In the genomic region with DNA sequence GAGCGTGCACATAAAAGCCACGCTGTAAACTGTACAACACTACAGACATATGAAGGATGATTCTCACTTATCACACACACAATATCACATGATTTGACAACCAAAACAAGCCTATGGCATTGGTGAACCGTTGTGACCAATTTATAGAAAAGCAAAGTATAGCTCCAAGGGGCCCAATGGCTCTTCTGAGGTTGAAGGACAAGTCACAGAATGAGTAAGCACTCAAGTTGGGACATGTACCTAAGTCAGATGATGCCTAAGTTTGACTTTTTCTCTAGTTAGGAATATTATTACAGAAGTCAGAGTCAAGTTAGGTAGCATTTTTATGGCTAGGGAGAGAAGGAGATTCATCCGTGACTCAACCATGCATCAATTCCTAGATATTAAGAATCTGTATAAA, we compare ENCODE assay signal across 17 cellular contexts. TPM values are rescaled to one million over a fixed set of nuclear protein-coding genes. Genes with fewer than 3 reads are reported as not detected.
DNase-seq lines count a peak whose midpoint lies in the region; ATAC-seq and TF ChIP-seq lines count a peak whose summit lies in the region.
"Had no signal": no experiment of that assay in that cellular context is flagged by ENCODE, and none has a peak within 500 bp of the region (broad histone marks: within the 10 kb centered on the region; RNA-seq: fewer than 3 reads in every experiment).

No MANE protein-coding gene starts in this region.

- H3K4me1 ChIP-seq in testis: no peaks in the 10 kb centered on the region

- H3K27ac ChIP-seq in testis: no peak overlapping the region

- no peaks in the 10 kb centered on the region for H3K36me3 ChIP-seq in testis (ENCODE audit: low read depth, missing control alignments)

- H3K4me1 Mint-ChIP-seq in WTC11 (peaks cover 11% of the 10 kb centered on the region), mesothelial cell of epicardium (peaks cover 17% of the 10 kb centered on the region)
- H3K4me1 Mint-ChIP-seq: activated naive CD8-positive, alpha-beta T cell treated with anti-CD3 and anti-CD28 coated beads, Interleukin-2, amount 50 U/mL, for 24 hours; naive B cell had no signal

- no peak overlapping the region for H3K4me3 Mint-ChIP-seq in WTC11
- no peak overlapping the region for H3K4me3 Mint-ChIP-seq in mesothelial cell of epicardium
- H3K4me3 Mint-ChIP-seq: activated naive CD8-positive, alpha-beta T cell treated with anti-CD3 and anti-CD28 coated beads, Interleukin-2, amount 50 U/mL, for 24 hours had no signal

- WGBS in testis, 2 donors: 88 to 91% methylated on average over 4 of the region's 4 CpGs

- intact Hi-C loops in testis (cut with DNase I; ENCODE audit: low total_unique reads): no loop called here

- H3K27me3 Mint-ChIP-seq in WTC11 (ENCODE audit: low read depth): no peaks in the 10 kb centered on the region
- no peaks in the 10 kb centered on the region for H3K27me3 Mint-ChIP-seq in mesothelial cell of epicardium (ENCODE audit: low read depth)
- H3K27me3 Mint-ChIP-seq: progenitor cell of endocrine pancreas had no signal

- H3K27me3 ChIP-seq in testis: no peaks in the 10 kb centered on the region
- H3K27me3 ChIP-seq: heart right ventricle had no signal

- H3K9me3 Mint-ChIP-seq in WTC11 (no peaks in the 10 kb centered on the region), mesothelial cell of epicardium (no peaks in the 10 kb centered on the region)
- H3K9me3 Mint-ChIP-seq: activated naive CD8-positive, alpha-beta T cell treated with anti-CD3 and anti-CD28 coated beads, Interleukin-2, amount 50 U/mL, for 24 hours had no signal

- peak; percentile 90 for ATAC-seq in GM18511 (IDR thresholded peaks at IDR 0.05; ENCODE audit: unreplicated experiment)
- ATAC-seq in GM21515 (IDR thresholded peaks at IDR 0.05; ENCODE audit: unreplicated experiment): peak; percentile 64
- ATAC-seq in HG03060 (IDR thresholded peaks at IDR 0.05; ENCODE audit: low read depth, unreplicated experiment): peak; percentile 90
- no peak for ATAC-seq in WTC11
- ATAC-seq: activated CD4-positive, CD25-positive, alpha-beta regulatory T cell treated with anti-CD3 and anti-CD28 coated beads, Interleukin-2, amount 50 U/mL, for 24 hours; activated naive CD8-positive, alpha-beta T cell treated with anti-CD3 and anti-CD28 coated beads, Interleukin-2, amount 50 U/mL, for 24 hours had no signal

- peaks cover 13% of the 10 kb centered on the region for H3K36me3 Mint-ChIP-seq in WTC11
- H3K36me3 Mint-ChIP-seq in mesothelial cell of epicardium: peaks cover 38% of the 10 kb centered on the region
- H3K36me3 Mint-ChIP-seq: naive B cell had no signal

- DNase-seq in WTC11 (ENCODE audit: low spot score): no peak
- DNase-seq in mesothelial cell of epicardium (ENCODE audit: low spot score in 2 of 2, unreplicated experiment in 2 of 2): no peak
- no peak for DNase-seq in AG08395 (ENCODE audit: low spot score)
- DNase-seq in COR-L47 (lab: John Stamatoyannopoulos, UW): no peak
- DNase-seq in testis: no peak
- DNase-seq: activated naive CD8-positive, alpha-beta T cell treated with anti-CD3 and anti-CD28 coated beads, Interleukin-2, amount 50 U/mL, for 24 hours; DMS153; erythroblast; heart right ventricle; IMR-90; naive B cell; NCI-H1105 had no signal

- POLR2A ChIA-PET in WTC11 (lab: Charles Lee): no interaction called here

- H3K9me3 ChIP-seq in testis: no peaks in the 10 kb centered on the region
- H3K9me3 ChIP-seq: heart right ventricle had no signal

- CTCF ChIA-PET in WTC11 (lab: Charles Lee): no interaction called here

- TF ChIP-seq POLR2A in testis (IDR thresholded peaks at IDR 0.05): no peak

- TF ChIP-seq CTCF in WTC11 (IDR thresholded peaks at IDR 0.05) (no peak), mesothelial cell of epicardium (IDR thresholded peaks at IDR 0.05; ENCODE audit: unreplicated experiment) (no peak), testis (IDR thresholded peaks at IDR 0.05) (no peak)

- peak overlapping the region; percentile 99 for H3K27ac Mint-ChIP-seq in WTC11
- no peak overlapping the region for H3K27ac Mint-ChIP-seq in mesothelial cell of epicardium
- H3K27ac Mint-ChIP-seq: activated naive CD8-positive, alpha-beta T cell treated with anti-CD3 and anti-CD28 coated beads, Interleukin-2, amount 50 U/mL, for 24 hours; naive B cell; progenitor cell of endocrine pancreas had no signal

- H3K4me3 ChIP-seq in testis: no peak overlapping the region
- H3K4me3 ChIP-seq: heart right ventricle had no signal

TF ChIP-seq in WTC11, 78 proteins besides CTCF, POLR2A, EP300 and RAD21:
- TF ChIP-seq ZNF425 (CRISPR knock-in tag; conservative IDR thresholded peaks at IDR 0.05) (no peak), ZNF232 (CRISPR knock-in tag; IDR thresholded peaks at IDR 0.05) (no peak), SMAD4 (CRISPR knock-in tag; IDR thresholded peaks at IDR 0.05) (no peak), NFYB (CRISPR knock-in tag; conservative IDR thresholded peaks at IDR 0.05; ENCODE audit: low read depth) (no peak), ZBTB21 (CRISPR knock-in tag; IDR thresholded peaks at IDR 0.05; ENCODE audit: borderline replicate concordance) (no peak), PREB (CRISPR knock-in tag; IDR thresholded peaks at IDR 0.05; ENCODE audit: borderline replicate concordance) (no peak), ZNF423 (CRISPR knock-in tag; IDR thresholded peaks at IDR 0.05) (no peak), NFE2L1 (CRISPR knock-in tag; IDR thresholded peaks at IDR 0.05) (no peak), TP53 (CRISPR knock-in tag; IDR thresholded peaks at IDR 0.05) (no peak)
- TF ChIP-seq, protein P1, sequence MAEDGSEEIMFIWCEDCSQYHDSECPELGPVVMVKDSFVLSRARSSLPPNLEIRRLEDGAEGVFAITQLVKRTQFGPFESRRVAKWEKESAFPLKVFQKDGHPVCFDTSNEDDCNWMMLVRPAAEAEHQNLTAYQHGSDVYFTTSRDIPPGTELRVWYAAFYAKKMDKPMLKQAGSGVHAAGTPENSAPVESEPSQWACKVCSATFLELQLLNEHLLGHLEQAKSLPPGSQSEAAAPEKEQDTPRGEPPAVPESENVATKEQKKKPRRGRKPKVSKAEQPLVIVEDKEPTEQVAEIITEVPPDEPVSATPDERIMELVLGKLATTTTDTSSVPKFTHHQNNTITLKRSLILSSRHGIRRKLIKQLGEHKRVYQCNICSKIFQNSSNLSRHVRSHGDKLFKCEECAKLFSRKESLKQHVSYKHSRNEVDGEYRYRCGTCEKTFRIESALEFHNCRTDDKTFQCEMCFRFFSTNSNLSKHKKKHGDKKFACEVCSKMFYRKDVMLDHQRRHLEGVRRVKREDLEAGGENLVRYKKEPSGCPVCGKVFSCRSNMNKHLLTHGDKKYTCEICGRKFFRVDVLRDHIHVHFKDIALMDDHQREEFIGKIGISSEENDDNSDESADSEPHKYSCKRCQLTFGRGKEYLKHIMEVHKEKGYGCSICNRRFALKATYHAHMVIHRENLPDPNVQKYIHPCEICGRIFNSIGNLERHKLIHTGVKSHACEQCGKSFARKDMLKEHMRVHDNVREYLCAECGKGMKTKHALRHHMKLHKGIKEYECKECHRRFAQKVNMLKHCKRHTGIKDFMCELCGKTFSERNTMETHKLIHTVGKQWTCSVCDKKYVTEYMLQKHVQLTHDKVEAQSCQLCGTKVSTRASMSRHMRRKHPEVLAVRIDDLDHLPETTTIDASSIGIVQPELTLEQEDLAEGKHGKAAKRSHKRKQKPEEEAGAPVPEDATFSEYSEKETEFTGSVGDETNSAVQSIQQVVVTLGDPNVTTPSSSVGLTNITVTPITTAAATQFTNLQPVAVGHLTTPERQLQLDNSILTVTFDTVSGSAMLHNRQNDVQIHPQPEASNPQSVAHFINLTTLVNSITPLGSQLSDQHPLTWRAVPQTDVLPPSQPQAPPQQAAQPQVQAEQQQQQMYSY (CRISPR knock-in tag; IDR thresholded peaks at IDR 0.05): no peak

RNA-seq across cellular contexts. Expression of gene PLPP3, which starts 45.7 kb away (rescaled TPM):
- total RNA-seq in WTC11 (2021): 28.2 to 31.0 TPM (median 28.8 TPM) in 3 replicates
- 61.8 to 64.5 TPM (median 64.4 TPM) in 3 replicates for total RNA-seq in mesothelial cell of epicardium
- total RNA-seq in testis: 100 to 1,000 TPM in 1 of 2 donors, 10 to 100 TPM in 1; 41.5 to 103 TPM
- 82.0 TPM for polyA plus RNA-seq in testis (ENCODE audit: insufficient read depth, low read depth, low replicate concordance)
